In the genomic region with DNA sequence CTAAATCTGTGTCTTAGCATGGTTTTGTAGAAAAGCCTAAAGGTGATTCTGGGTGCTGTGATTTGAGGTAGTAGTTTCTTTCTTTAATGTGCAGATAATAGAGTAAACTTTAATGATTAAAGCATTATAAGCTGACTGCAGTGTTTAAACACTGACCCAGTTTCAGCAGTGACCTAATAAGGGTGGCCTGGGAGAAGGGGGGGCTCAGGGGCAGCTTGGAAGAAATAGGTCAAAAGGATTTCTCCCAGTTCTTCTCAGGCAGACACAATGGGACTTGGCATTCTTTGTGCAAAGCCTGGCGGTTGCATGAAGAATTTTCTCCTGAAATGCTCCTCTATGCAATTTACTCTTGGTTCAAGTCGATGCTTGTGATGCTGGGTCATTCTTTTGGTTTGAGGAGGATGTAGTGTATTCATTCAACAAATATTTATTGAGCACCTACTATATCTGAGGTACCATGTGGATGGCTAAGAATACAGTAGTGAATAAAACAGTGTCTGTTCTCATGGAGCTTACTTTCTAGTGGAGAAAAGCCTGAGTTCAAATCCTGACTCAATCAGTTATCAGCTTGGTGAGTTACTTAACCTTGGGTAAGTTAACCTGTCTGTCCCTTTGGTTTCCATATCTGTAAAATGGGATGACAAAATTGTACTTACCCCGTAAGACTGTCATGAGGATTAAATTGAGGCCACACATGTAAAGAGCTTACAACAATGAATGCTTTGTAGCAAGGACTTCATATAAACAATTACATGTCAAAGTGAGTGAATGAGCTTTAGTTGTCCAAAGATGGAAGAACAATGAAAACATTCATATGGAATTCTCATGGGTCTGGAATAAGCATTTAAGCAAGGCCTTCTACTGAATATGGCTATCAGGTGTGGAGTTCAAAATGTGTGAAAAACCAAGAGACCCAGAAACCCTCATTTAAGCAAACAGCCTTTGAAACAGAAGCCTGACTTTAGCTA, we compare ENCODE assay signal across 10 cellular contexts.
"Had no signal": no experiment of that assay in that cellular context is flagged by ENCODE, and none has a peak within 500 bp of the region (broad histone marks: within the 10 kb centered on the region; RNA-seq: fewer than 3 reads in every experiment).

No MANE protein-coding gene starts in this region.

- H3K4me3 Mint-ChIP-seq: naive B cell had no signal

- H3K27ac ChIP-seq: colonic mucosa, prostate gland had no signal

- H3K36me3 ChIP-seq: colonic mucosa, prostate gland had no signal

- H3K36me3 Mint-ChIP-seq: naive B cell had no signal

- H3K27ac Mint-ChIP-seq: naive B cell had no signal

- H3K9me3 ChIP-seq: colonic mucosa, prostate gland had no signal

- H3K4me1 ChIP-seq: colonic mucosa, prostate gland had no signal

- DNase-seq: activated CD4-positive, CD25-positive, alpha-beta regulatory T cell treated with anti-CD3 and anti-CD28 coated beads, Interleukin-2, amount 50 U/mL, for 72 hours; activated effector memory CD4-positive, alpha-beta T cell treated with Interleukin-2 at 50 U/mL for 16 hours; activated T-cell treated with anti-CD3 and anti-CD28 coated beads, Interleukin-2, amount 50 U/mL, for 1 hour; amniotic stem cell; colonic mucosa; hippocampal formation; naive B cell; SW 1271; T-helper 9 cell had no signal

- H3K4me3 ChIP-seq: colonic mucosa, prostate gland had no signal

- H3K27me3 ChIP-seq: colonic mucosa had no signal
